ENCODE assay signal across 15 cellular contexts in genomic region chr5:84260939-84261338, GRCh38.
"Had no signal": no experiment of that assay in that cellular context is flagged by ENCODE, and none has a peak within 500 bp of the region (broad histone marks: within the 10 kb centered on the region; RNA-seq: fewer than 3 reads in every experiment).

No MANE protein-coding gene starts in this region.

- H3K27me3 Mint-ChIP-seq: activated CD8-positive, alpha-beta memory T cell treated with anti-CD3 and anti-CD28 coated beads, Interleukin-2, amount 10 ng/mL, durations not matched to agents 7 days and 5 days; activated naive CD8-positive, alpha-beta T cell treated with anti-CD3 and anti-CD28 coated beads, Interleukin-2, amount 10 ng/mL, durations not matched to agents 7 days and 5 days; stimulated activated naive CD8-positive, alpha-beta T cell treated with anti-CD3 and anti-CD28 coated beads, Interleukin-15, Interleukin-2, amounts not matched to agents 100 ng/mL and 50 ng/mL, for 24 hours had no signal

- H3K4me3 ChIP-seq: upper lobe of right lung had no signal

- DNase-seq: activated CD4-positive, alpha-beta T cell treated with anti-CD3 and anti-CD28 coated beads for 1 hour; activated CD4-positive, alpha-beta T cell treated with anti-CD3 and anti-CD28 coated beads, Interleukin-2, amount 50 U/mL, for 48 hours; activated CD8-positive, alpha-beta memory T cell treated with anti-CD3 and anti-CD28 coated beads, Interleukin-2, amount 10 ng/mL, durations not matched to agents 7 days and 5 days; activated naive CD8-positive, alpha-beta T cell treated with anti-CD3 and anti-CD28 coated beads, Interleukin-2, amount 10 ng/mL, durations not matched to agents 7 days and 5 days; activated T-cell treated with anti-CD3 and anti-CD28 coated beads, Interleukin-2, amount 50 U/mL, for 48 hours; aorta; foreskin keratinocyte; immature natural killer cell; left cardiac atrium; naive B cell; stimulated activated CD4-positive, alpha-beta T cell treated with anti-CD3 and anti-CD28 coated beads, Interleukin-4, amount 100 ng/mL, for 1 hour; stimulated activated CD8-positive, alpha-beta memory T cell treated with anti-CD3 and anti-CD28 coated beads, Interleukin-4, amount 100 ng/mL, for 48 hours; upper lobe of right lung had no signal

- H3K4me1 Mint-ChIP-seq: activated CD8-positive, alpha-beta memory T cell treated with anti-CD3 and anti-CD28 coated beads, Interleukin-2, amount 10 ng/mL, durations not matched to agents 7 days and 5 days; activated naive CD8-positive, alpha-beta T cell treated with anti-CD3 and anti-CD28 coated beads, Interleukin-2, amount 10 ng/mL, durations not matched to agents 7 days and 5 days; immature natural killer cell; naive B cell had no signal

- H3K36me3 Mint-ChIP-seq: activated CD8-positive, alpha-beta memory T cell treated with anti-CD3 and anti-CD28 coated beads, Interleukin-2, amount 10 ng/mL, durations not matched to agents 7 days and 5 days; activated naive CD8-positive, alpha-beta T cell treated with anti-CD3 and anti-CD28 coated beads, Interleukin-2, amount 10 ng/mL, durations not matched to agents 7 days and 5 days; immature natural killer cell; naive B cell had no signal

- H3K4me1 ChIP-seq: foreskin keratinocyte, parathyroid adenoma, upper lobe of right lung had no signal

- H3K27ac ChIP-seq: foreskin keratinocyte, parathyroid adenoma, upper lobe of right lung had no signal

- H3K9me3 ChIP-seq: upper lobe of right lung had no signal

- H3K27ac Mint-ChIP-seq: activated CD8-positive, alpha-beta memory T cell treated with anti-CD3 and anti-CD28 coated beads, Interleukin-2, amount 10 ng/mL, durations not matched to agents 7 days and 5 days; activated naive CD8-positive, alpha-beta T cell treated with anti-CD3 and anti-CD28 coated beads, Interleukin-2, amount 10 ng/mL, durations not matched to agents 7 days and 5 days; immature natural killer cell; naive B cell; stimulated activated naive CD8-positive, alpha-beta T cell treated with anti-CD3 and anti-CD28 coated beads, Interleukin-15, Interleukin-2, amounts not matched to agents 100 ng/mL and 50 ng/mL, for 24 hours had no signal

- H3K4me3 Mint-ChIP-seq: activated CD8-positive, alpha-beta memory T cell treated with anti-CD3 and anti-CD28 coated beads, Interleukin-2, amount 10 ng/mL, durations not matched to agents 7 days and 5 days; activated naive CD8-positive, alpha-beta T cell treated with anti-CD3 and anti-CD28 coated beads, Interleukin-2, amount 10 ng/mL, durations not matched to agents 7 days and 5 days; immature natural killer cell; naive B cell; stimulated activated naive CD8-positive, alpha-beta T cell treated with anti-CD3 and anti-CD28 coated beads, Interleukin-15, Interleukin-2, amounts not matched to agents 100 ng/mL and 50 ng/mL, for 24 hours had no signal

- H3K9me3 Mint-ChIP-seq: activated naive CD8-positive, alpha-beta T cell treated with anti-CD3 and anti-CD28 coated beads, Interleukin-2, amount 10 ng/mL, durations not matched to agents 7 days and 5 days; stimulated activated naive CD8-positive, alpha-beta T cell treated with anti-CD3 and anti-CD28 coated beads, Interleukin-15, Interleukin-2, amounts not matched to agents 100 ng/mL and 50 ng/mL, for 24 hours had no signal

- H3K36me3 ChIP-seq: upper lobe of right lung had no signal

- ATAC-seq: activated CD8-positive, alpha-beta memory T cell treated with anti-CD3 and anti-CD28 coated beads, Interleukin-2, amount 10 ng/mL, durations not matched to agents 7 days and 5 days; foreskin keratinocyte; left cardiac atrium; upper lobe of right lung had no signal

- H3K27me3 ChIP-seq: upper lobe of right lung had no signal
